ENCODE assay signal across 17 cellular contexts in genomic region chr5:55036477-55036876, GRCh38. TPM values are rescaled to one million over a fixed set of nuclear protein-coding genes. Genes with fewer than 3 reads are reported as not detected.
DNase-seq lines count a peak whose midpoint lies in the region; ATAC-seq, FAIRE-seq and TF ChIP-seq lines count a peak whose summit lies in the region.
"Had no signal": no experiment of that assay in that cellular context is flagged by ENCODE, and none has a peak within 500 bp of the region (broad histone marks: within the 10 kb centered on the region; RNA-seq: fewer than 3 reads in every experiment).

No MANE protein-coding gene starts in this region.

- peak overlapping the region in 3 of 11 experiments; percentile 7 to 54 (median 49); a peak in 5 of 22 replicates for H3K27ac ChIP-seq in BLaER1 treated with 17β-estradiol and CSF1 and Interleukin-3, amounts not matched to agents 10 nM and 100 nM
- no peak overlapping the region for H3K27ac ChIP-seq in GM23248
- H3K27ac ChIP-seq in astrocyte (ENCODE audit: low read depth, low read length): no peak overlapping the region
- H3K27ac ChIP-seq in naive thymus-derived CD4-positive, alpha-beta T cell (ENCODE audit: low read depth, low read length): no peak overlapping the region
- H3K27ac ChIP-seq in colonic mucosa: no peak overlapping the region
- H3K27ac ChIP-seq: gastrocnemius medialis had no signal

- 0 out of 2 replicates have a peak, but pooled peaks cover 9% of the 10 kb centered on the region for H3F3A ChIP-seq in GM23248 (ENCODE audit: insufficient read depth)

- H3K27me3 Mint-ChIP-seq in astrocyte (ENCODE audit: low read depth, unreplicated experiment): no peaks in the 10 kb centered on the region
- no peaks in the 10 kb centered on the region for H3K27me3 Mint-ChIP-seq in naive thymus-derived CD4-positive, alpha-beta T cell
- H3K27me3 Mint-ChIP-seq in Caco-2 (ENCODE audit: insufficient read depth, unreplicated experiment): no peaks in the 10 kb centered on the region
- H3K27me3 Mint-ChIP-seq: naive B cell had no signal

- peaks cover 4 to 71% (median 64%) of the 10 kb centered on the region in 10 experiments; a peak in 17 of 20 replicates for H3K4me1 ChIP-seq in BLaER1 treated with 17β-estradiol and CSF1 and Interleukin-3, amounts not matched to agents 10 nM and 100 nM
- H3K4me1 ChIP-seq in GM23248 (ENCODE audit: insufficient read depth): peaks cover 13% of the 10 kb centered on the region
- peaks cover 8% of the 10 kb centered on the region for H3K4me1 ChIP-seq in astrocyte (ENCODE audit: insufficient read depth, low read length)
- H3K4me1 ChIP-seq in naive thymus-derived CD4-positive, alpha-beta T cell (ENCODE audit: control insufficient read depth in 2 of 2, insufficient read depth in 2 of 2, low read length in 2 of 2): peaks cover 17 to 31% of the 10 kb centered on the region in 2 donors
- no peaks in the 10 kb centered on the region for H3K4me1 ChIP-seq in colonic mucosa
- H3K4me1 ChIP-seq in Caco-2: no peaks in the 10 kb centered on the region
- H3K4me1 ChIP-seq: gastrocnemius medialis had no signal

- peak overlapping the region; percentile 74 for H3K27ac Mint-ChIP-seq in astrocyte (ENCODE audit: unreplicated experiment)
- H3K27ac Mint-ChIP-seq in naive thymus-derived CD4-positive, alpha-beta T cell: peak overlapping the region; percentile 55 to 99 (median 86)
- H3K27ac Mint-ChIP-seq in Caco-2 (ENCODE audit: unreplicated experiment): no peak overlapping the region

- POLR2A ChIA-PET in naive thymus-derived CD4-positive, alpha-beta T cell (lab: Charles Lee): interaction anchor here (1.0 to 3.0 kb wide), 9 partner anchors 9 to 61 kb away, joined by 3 to 17 read pairs (median 6); partner anchors contain the start of gene GZMK
- POLR2A ChIA-PET in Caco-2 (lab: Charles Lee): no interaction called here

- CTCF ChIA-PET in naive thymus-derived CD4-positive, alpha-beta T cell (lab: Charles Lee): interaction anchor here (0.6 to 2.2 kb wide), 8 partner anchors 9 to 110 kb away, joined by 3 to 10 read pairs (median 8); partner anchors contain the start of genes GZMA and GZMK
- CTCF ChIA-PET in Caco-2 (lab: Charles Lee): interaction anchor here (1.3 to 2.0 kb wide), 2 partner anchors 92 to 132 kb away, joined by 4 to 7 read pairs; no protein-coding TSS in a partner anchor

- no TSS peak for BruUV-seq in Caco-2 (replicated peaks; lab: Mats Ljungman, UMichigan)

- H3K9me2 ChIP-seq in GM23248 (ENCODE audit: insufficient read depth): no peaks in the 10 kb centered on the region

- H3K36me3 ChIP-seq in BLaER1 treated with 17β-estradiol and CSF1 and Interleukin-3, amounts not matched to agents 10 nM and 100 nM: no peaks in the 10 kb centered on the region
- H3K36me3 ChIP-seq in GM23248 (ENCODE audit: low read depth): no peaks in the 10 kb centered on the region
- no peaks in the 10 kb centered on the region for H3K36me3 ChIP-seq in astrocyte (ENCODE audit: insufficient read depth, low read length)
- H3K36me3 ChIP-seq in naive thymus-derived CD4-positive, alpha-beta T cell (ENCODE audit: control insufficient read depth in 2 of 3, insufficient read depth in 3 of 3, low read length in 3 of 3): peaks cover 0 to 9% (median 0%) of the 10 kb centered on the region in 3 experiments
- no peaks in the 10 kb centered on the region for H3K36me3 ChIP-seq in colonic mucosa
- H3K36me3 ChIP-seq in Caco-2 (ENCODE audit: control insufficient read depth, insufficient read depth, low read length): no peaks in the 10 kb centered on the region
- H3K36me3 ChIP-seq: gastrocnemius medialis had no signal

- H3K9me3 ChIP-seq in BLaER1 treated with 17β-estradiol and CSF1 and Interleukin-3, amounts not matched to agents 10 nM and 100 nM (replicated peaks in 1 of 11): peaks cover 0 to 4% (median 0%) of the 10 kb centered on the region in 11 experiments; a peak in 2 of 22 replicates
- no peaks in the 10 kb centered on the region for H3K9me3 ChIP-seq in GM23248 (ENCODE audit: low read depth)
- no peaks in the 10 kb centered on the region for H3K9me3 ChIP-seq in astrocyte (ENCODE audit: insufficient read depth, low read depth, low read length)
- no peaks in the 10 kb centered on the region for H3K9me3 ChIP-seq in naive thymus-derived CD4-positive, alpha-beta T cell (ENCODE audit: control insufficient read depth in 2 of 3, low read length in 3 of 3)
- H3K9me3 ChIP-seq in colonic mucosa: no peaks in the 10 kb centered on the region
- H3K9me3 ChIP-seq in Caco-2: no peaks in the 10 kb centered on the region
- H3K9me3 ChIP-seq: gastrocnemius medialis had no signal

- WGBS in GM23248 (ENCODE audit: low coverage in 1 of 2, low lambda C conversion rate in 2 of 2, missing lambda C conversion rate in 2 of 2), 2 experiments: 84 to 86% methylated on average over 1 of the region's 1 CpG

- H3K79me2 ChIP-seq in GM23248 (ENCODE audit: insufficient read depth) (no peaks in the 10 kb centered on the region), astrocyte (ENCODE audit: insufficient read depth, low read length) (no peaks in the 10 kb centered on the region)

- peak; percentile 49 for FAIRE-seq in astrocyte (lab: Jason Lieb, UNC)
- FAIRE-seq: keratinocyte had no signal

- TF ChIP-seq CTCF in astrocyte (IDR thresholded peaks at IDR 0.05; ENCODE audit: insufficient read depth, low read depth, low read length) (no peak), colonic mucosa (IDR thresholded peaks at IDR 0.05) (no peak), Caco-2 (IDR thresholded peaks at IDR 0.05; ENCODE audit: insufficient read depth in 1 of 2, low read depth in 1 of 2, low read length in 1 of 2, severe bottlenecking in 1 of 2, unreplicated experiment in 1 of 2) (no peak)

- in situ Hi-C loops in GM23248 (cut with MboI): no loop called here

- H3K27me3 ChIP-seq in BLaER1 treated with 17β-estradiol and CSF1 and Interleukin-3, amounts not matched to agents 10 nM and 100 nM: no peaks in the 10 kb centered on the region
- H3K27me3 ChIP-seq in GM23248 (replicated peaks; ENCODE audit: insufficient read depth) (no peaks in the 10 kb centered on the region), astrocyte (ENCODE audit: insufficient read depth, low read length) (no peaks in the 10 kb centered on the region), colonic mucosa (no peaks in the 10 kb centered on the region), Caco-2 (replicated peaks; ENCODE audit: control insufficient read depth, insufficient read depth, low read length) (no peaks in the 10 kb centered on the region)
- H3K27me3 ChIP-seq in naive thymus-derived CD4-positive, alpha-beta T cell (ENCODE audit: control insufficient read depth in 2 of 2, insufficient read depth in 2 of 2, low read length in 2 of 2): no peaks in the 10 kb centered on the region
- H3K27me3 ChIP-seq: gastrocnemius medialis had no signal

- intact Hi-C loops in naive thymus-derived CD4-positive, alpha-beta T cell (cut with micrococcal nuclease): loop anchor here (2.0 to 5.0 kb wide), 5 partner anchors 60 to 129 kb away; partner anchors contain the start of gene GZMA (in 1 of the 2)
- intact Hi-C loops in colonic mucosa (cut with DNase I) (no loop called here), Caco-2 (cut with micrococcal nuclease; ENCODE audit: unreplicated experiment) (no loop called here)

- H2AFZ ChIP-seq in GM23248 (peak overlapping the region; percentile 28), astrocyte (ENCODE audit: low read depth, low read length) (no peak overlapping the region)

- H3K4me1 Mint-ChIP-seq in astrocyte (ENCODE audit: low read depth, unreplicated experiment) (peaks cover 44% of the 10 kb centered on the region), Caco-2 (ENCODE audit: low read depth, unreplicated experiment) (no peaks in the 10 kb centered on the region)
- H3K4me1 Mint-ChIP-seq in naive thymus-derived CD4-positive, alpha-beta T cell: peaks cover 11 to 61% (median 39%) of the 10 kb centered on the region in 7 donors

- no peak overlapping the region for H3K4me3 ChIP-seq in BLaER1 treated with 17β-estradiol and CSF1 and Interleukin-3, amounts not matched to agents 10 nM and 100 nM
- H3K4me3 ChIP-seq in GM23248: no peak overlapping the region
- no peak overlapping the region for H3K4me3 ChIP-seq in astrocyte (ENCODE audit: insufficient read depth, low read depth, low read length)
- no peak overlapping the region for H3K4me3 ChIP-seq in naive thymus-derived CD4-positive, alpha-beta T cell (ENCODE audit: low read length)
- H3K4me3 ChIP-seq in colonic mucosa: no peak overlapping the region
- H3K4me3 ChIP-seq in Caco-2 (ENCODE audit: low read depth, low read length): no peak overlapping the region
- H3K4me3 ChIP-seq: gastrocnemius medialis, skin epidermis had no signal

- H3K9ac ChIP-seq in BLaER1 treated with 17β-estradiol and CSF1 and Interleukin-3, amounts not matched to agents 10 nM and 100 nM: no peak overlapping the region
- H3K9ac ChIP-seq in GM23248 (no peak overlapping the region), astrocyte (ENCODE audit: low read length) (no peak overlapping the region), colonic mucosa (ENCODE audit: low read depth in 2 of 2, low read length in 2 of 2) (no peak overlapping the region)

- peak; percentile 30 for DNase-seq in GM23248
- peak; percentile 56 for DNase-seq in astrocyte (ENCODE audit: low read depth)
- no peak for DNase-seq in naive thymus-derived CD4-positive, alpha-beta T cell
- no peak for DNase-seq in colonic mucosa
- DNase-seq in Caco-2: no peak
- DNase-seq: activated effector memory CD4-positive, alpha-beta T cell treated with anti-CD3 and anti-CD28 coated beads, Interleukin-2, amount 50 U/mL, for 16 hours; dermis blood vessel endothelial cell; DMS153; gastrocnemius medialis; naive B cell; NCI-H1436 had no signal

- H3K9me3 Mint-ChIP-seq in astrocyte (ENCODE audit: unreplicated experiment) (no peaks in the 10 kb centered on the region), Caco-2 (ENCODE audit: unreplicated experiment) (no peaks in the 10 kb centered on the region)
- H3K9me3 Mint-ChIP-seq in naive thymus-derived CD4-positive, alpha-beta T cell: peaks cover 0 to 25% (median 0%) of the 10 kb centered on the region in 11 donors
- H3K9me3 Mint-ChIP-seq: naive B cell had no signal

- H3K36me3 Mint-ChIP-seq in astrocyte (ENCODE audit: low read depth, unreplicated experiment) (no peaks in the 10 kb centered on the region), Caco-2 (ENCODE audit: insufficient read depth, unreplicated experiment) (no peaks in the 10 kb centered on the region)
- H3K36me3 Mint-ChIP-seq in naive thymus-derived CD4-positive, alpha-beta T cell: peaks cover 0 to 40% (median 0%) of the 10 kb centered on the region in 5 donors
- H3K36me3 Mint-ChIP-seq: naive B cell had no signal

- H3K4me3 Mint-ChIP-seq in astrocyte (ENCODE audit: unreplicated experiment): no peak overlapping the region
- H3K4me3 Mint-ChIP-seq in naive thymus-derived CD4-positive, alpha-beta T cell: peak overlapping the region in 4 of 10 donors; percentile 28 to 51 (median 42)
- no peak overlapping the region for H3K4me3 Mint-ChIP-seq in Caco-2 (ENCODE audit: unreplicated experiment)
- H3K4me3 Mint-ChIP-seq: naive B cell had no signal

- H4K20me1 ChIP-seq in BLaER1 treated with 17β-estradiol and CSF1 and Interleukin-3, amounts not matched to agents 10 nM and 100 nM: no peaks in the 10 kb centered on the region
- H4K20me1 ChIP-seq in GM23248 (ENCODE audit: insufficient read depth) (no peaks in the 10 kb centered on the region), astrocyte (ENCODE audit: insufficient read depth, low read length) (no peaks in the 10 kb centered on the region)

- H3K4me2 ChIP-seq in BLaER1 treated with 17β-estradiol and CSF1 and Interleukin-3, amounts not matched to agents 10 nM and 100 nM: peak overlapping the region in 8 of 11 experiments; percentile 2 to 63 (median 53); a peak in 12 of 22 replicates
- H3K4me2 ChIP-seq in GM23248 (ENCODE audit: unreplicated experiment): peak overlapping the region; percentile 38
- no peak overlapping the region for H3K4me2 ChIP-seq in astrocyte (ENCODE audit: low read length)

- no peak for ATAC-seq in naive thymus-derived CD4-positive, alpha-beta T cell
- no peak for ATAC-seq in GM19463 (IDR thresholded peaks at IDR 0.05; ENCODE audit: unreplicated experiment)
- no peak for ATAC-seq in GM19023 (IDR thresholded peaks at IDR 0.05; ENCODE audit: unreplicated experiment)
- ATAC-seq: gastrocnemius medialis had no signal

RNA-seq across cellular contexts. Expression of gene GZMK, which starts 12.4 kb away (rescaled TPM):
- not detected in 2 replicates for total RNA-seq in GM23248 (2014; rRNA removed; shearing (Covaris generic))
- not detected in 2 replicates for polyA plus RNA-seq in GM23248 (2016; fragmentation: Nextera tagmentation; extraction: Ambion mirVana)
- total RNA-seq in astrocyte: not detected in 2 replicates
- 10 to 100 TPM in 1 of 5 experiments, 1 to 10 TPM in 4; 1.3 to 18.1 (median 2.4) TPM for total RNA-seq in naive thymus-derived CD4-positive, alpha-beta T cell
- 1 to 10 TPM; 1.9 to 4.0 TPM for polyA plus RNA-seq in naive thymus-derived CD4-positive, alpha-beta T cell
- under 1 TPM; 0.32 to 0.40 TPM for total RNA-seq in colonic mucosa
- total RNA-seq in Caco-2 (2022): not detected in 2 replicates
- total RNA-seq: dermis blood vessel endothelial cell, temporal lobe had no signal
- polyA plus RNA-seq: keratinocyte had no signal

RNA-seq across cellular contexts. Expression of gene ESM1, which starts 51.1 kb away (rescaled TPM):
- 25.5 and 26.1 TPM in 2 replicates for total RNA-seq in GM23248 (2014; rRNA removed; shearing (Covaris generic))
- 11.8 and 12.2 TPM in 2 replicates for polyA plus RNA-seq in GM23248 (2016; fragmentation: Nextera tagmentation; extraction: Ambion mirVana)
- 0.54 TPM in 1 of 2 replicates, not detected in the other for total RNA-seq in astrocyte
- total RNA-seq in naive thymus-derived CD4-positive, alpha-beta T cell: 1 to 10 TPM in 1 of 5 experiments, under 1 TPM in 1, not detected in 3; 0.39 to 1.2 TPM
- polyA plus RNA-seq in naive thymus-derived CD4-positive, alpha-beta T cell: not detected
- under 1 TPM in 1 of 2 donors, not detected in 1; 0.29 TPM for total RNA-seq in colonic mucosa
- not detected in 2 replicates for total RNA-seq in Caco-2 (2022)

Comparison
In these comparisons a context has a peak if more than half of its experiments do, and no peak if none do; other contexts are left out.
1. DNase-seq: peak in GM23248 (single experiment) and astrocyte (single experiment); none in naive thymus-derived CD4-positive, alpha-beta T cell (0 of 9), colonic mucosa (single experiment) and Caco-2 (0 of 2).
2. RNA of gene ESM1, which starts 51.1 kb away (total RNA-seq): 25.5 to 26.1 TPM in GM23248; 0.54 TPM in astrocyte, 0.29 TPM in colonic mucosa, not detected in Caco-2 and 0.39 to 1.2 TPM in naive thymus-derived CD4-positive, alpha-beta T cell; every median in the first group is over 10 times any median in the second.
3. intact Hi-C loops: an anchor here in naive thymus-derived CD4-positive, alpha-beta T cell (2.0 to 5.0 kb wide); none called in colonic mucosa and Caco-2.